ENCODE assay signal across 13 cellular contexts in the genomic region with DNA sequence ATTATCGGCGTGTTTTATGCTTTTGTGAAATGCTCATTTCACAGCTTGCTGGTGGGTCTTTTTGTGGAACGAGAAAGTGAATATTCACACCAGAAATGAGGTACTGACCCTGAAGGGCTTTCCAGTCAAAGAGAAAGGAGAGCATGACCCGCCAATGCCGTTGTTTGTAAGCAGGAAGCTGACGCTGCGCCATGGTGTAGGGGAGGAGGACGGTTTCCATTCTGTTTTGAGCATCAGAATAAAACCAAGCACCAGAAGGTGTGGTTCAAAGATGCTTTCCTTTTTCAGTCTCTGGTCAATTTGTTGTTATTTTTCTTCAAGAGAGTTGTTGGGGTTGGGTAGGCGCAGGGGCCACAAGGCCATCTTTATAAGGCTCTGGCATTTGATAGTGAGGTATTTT.
DNase-seq lines count a peak whose midpoint lies in the region; ATAC-seq and TF ChIP-seq lines count a peak whose summit lies in the region.
"Had no signal": no experiment of that assay in that cellular context is flagged by ENCODE, and none has a peak within 500 bp of the region (broad histone marks: within the 10 kb centered on the region; RNA-seq: fewer than 3 reads in every experiment).

No MANE protein-coding gene starts in this region.

- peaks cover 9% of the 10 kb centered on the region for H3K4me1 ChIP-seq in effector memory CD4-positive, alpha-beta T cell (ENCODE audit: control insufficient read depth, insufficient read depth, low read length, poor library complexity, severe bottlenecking)

- TF ChIP-seq CTCF in GM12865 (IDR thresholded peaks at IDR 0.05; ENCODE audit: insufficient read depth, low read depth, low read length, missing control alignments) (no peak), activated B cell treated with CpG ODN at 0.5 μM for 24 hours (IDR thresholded peaks at IDR 0.05) (no peak)

- DNase-seq in GM12865 (ENCODE audit: low read depth) (peak; percentile 58), activated B cell treated with CpG ODN at 0.5 μM for 24 hours (no peak), NCI-H1092 (lab: John Stamatoyannopoulos, UW) (no peak), Right ventricle myocardium inferior (ENCODE audit: missing footprints) (no peak), dedifferentiated amniotic fluid mesenchymal stem cell (ENCODE audit: extremely low spot score) (no peak), erythroblast (lab: John Stamatoyannopoulos, UW) (no peak)
- DNase-seq in effector memory CD4-positive, alpha-beta T cell, result peak; percentile 8 to 14 (median 9)
- DNase-seq: C1 segment of cervical spinal cord, NCI-H1105 had no signal

- no peaks in the 10 kb centered on the region for H3K36me3 ChIP-seq in effector memory CD4-positive, alpha-beta T cell (ENCODE audit: control insufficient read depth, insufficient read depth, low read length)

- CTCF ChIA-PET in activated B cell treated with CpG ODN at 0.5 μM for 24 hours (lab: Charles Lee), result interaction anchor here (1.2 kb wide), 1 partner anchor 833 kb away, joined by 3 read pairs; no protein-coding TSS in a partner anchor

- H3K4me3 ChIP-seq in GM12865 (ENCODE audit: low read depth, low read length), result no peak overlapping the region
- peak overlapping the region; percentile 41 for H3K4me3 ChIP-seq in effector memory CD4-positive, alpha-beta T cell (ENCODE audit: insufficient read depth, low read depth, low read length, poor library complexity, severe bottlenecking)

- H3K4me3 Mint-ChIP-seq in activated B cell treated with CpG ODN at 0.5 μM for 24 hours, result peak overlapping the region; percentile 32
- H3K4me3 Mint-ChIP-seq: activated naive CD4-positive, alpha-beta T cell treated with anti-CD3 and anti-CD28 coated beads, Interleukin-2, amount 50 U/mL, for 24 hours had no signal

- POLR2A ChIA-PET in activated B cell treated with CpG ODN at 0.5 μM for 24 hours (lab: Charles Lee), result no interaction called here

- H3K4me1 Mint-ChIP-seq in activated B cell treated with CpG ODN at 0.5 μM for 24 hours, result peaks cover 28% of the 10 kb centered on the region

- no peak for TF ChIP-seq POLR2A in erythroblast (IDR thresholded peaks at IDR 0.05; ENCODE audit: low read length)

- peak overlapping the region; percentile 5 for H3K27ac ChIP-seq in effector memory CD4-positive, alpha-beta T cell (ENCODE audit: insufficient read depth, low read length, poor library complexity, severe bottlenecking)
- H3K27ac ChIP-seq: parathyroid adenoma, RWPE1 had no signal

- ATAC-seq in GM19455 (IDR thresholded peaks at IDR 0.05; ENCODE audit: unreplicated experiment) (peak; percentile 59), activated B cell treated with CpG ODN at 0.5 μM for 24 hours (ENCODE audit: low read depth) (no peak), Right ventricle myocardium inferior (no peak)

- intact Hi-C loops in activated B cell treated with CpG ODN at 0.5 μM for 24 hours (cut with micrococcal nuclease), result no loop called here
- intact Hi-C loops in Right ventricle myocardium inferior (cut with DNase I), result no loop called here

- H3K9me3 Mint-ChIP-seq in activated B cell treated with CpG ODN at 0.5 μM for 24 hours, result no peaks in the 10 kb centered on the region
- H3K9me3 Mint-ChIP-seq: activated naive CD4-positive, alpha-beta T cell treated with anti-CD3 and anti-CD28 coated beads, Interleukin-2, amount 50 U/mL, for 24 hours had no signal

- H3K9me3 ChIP-seq in effector memory CD4-positive, alpha-beta T cell (ENCODE audit: control insufficient read depth, low read length), result no peaks in the 10 kb centered on the region

- peak overlapping the region; percentile 52 for H3K27ac Mint-ChIP-seq in activated B cell treated with CpG ODN at 0.5 μM for 24 hours
- H3K27ac Mint-ChIP-seq: activated naive CD4-positive, alpha-beta T cell treated with anti-CD3 and anti-CD28 coated beads, Interleukin-2, amount 50 U/mL, for 24 hours had no signal

- H3K27me3 Mint-ChIP-seq in activated B cell treated with CpG ODN at 0.5 μM for 24 hours, result no peaks in the 10 kb centered on the region
- H3K27me3 Mint-ChIP-seq: activated naive CD4-positive, alpha-beta T cell treated with anti-CD3 and anti-CD28 coated beads, Interleukin-2, amount 50 U/mL, for 24 hours had no signal

- H3K36me3 Mint-ChIP-seq in activated B cell treated with CpG ODN at 0.5 μM for 24 hours (ENCODE audit: low read depth), result peaks cover 15% of the 10 kb centered on the region
- H3K36me3 Mint-ChIP-seq: activated naive CD4-positive, alpha-beta T cell treated with anti-CD3 and anti-CD28 coated beads, Interleukin-2, amount 50 U/mL, for 24 hours had no signal

- no peaks in the 10 kb centered on the region for H3K27me3 ChIP-seq in effector memory CD4-positive, alpha-beta T cell (replicated peaks; ENCODE audit: control insufficient read depth, insufficient read depth, low read length, poor library complexity, severe bottlenecking)

Comparison
In these comparisons a context has a peak if more than half of its experiments do, and no peak if none do; other contexts are left out.
1. DNase-seq: peak in GM12865 (single experiment) and effector memory CD4-positive, alpha-beta T cell (3 of 3); none in activated B cell treated with CpG ODN at 0.5 μM for 24 hours (single experiment), NCI-H1092 (single experiment), Right ventricle myocardium inferior (single experiment), dedifferentiated amniotic fluid mesenchymal stem cell (single experiment) and erythroblast (0 of 2).